Comparison of ENCODE assay signal across 16 cellular contexts in the genomic region with DNA sequence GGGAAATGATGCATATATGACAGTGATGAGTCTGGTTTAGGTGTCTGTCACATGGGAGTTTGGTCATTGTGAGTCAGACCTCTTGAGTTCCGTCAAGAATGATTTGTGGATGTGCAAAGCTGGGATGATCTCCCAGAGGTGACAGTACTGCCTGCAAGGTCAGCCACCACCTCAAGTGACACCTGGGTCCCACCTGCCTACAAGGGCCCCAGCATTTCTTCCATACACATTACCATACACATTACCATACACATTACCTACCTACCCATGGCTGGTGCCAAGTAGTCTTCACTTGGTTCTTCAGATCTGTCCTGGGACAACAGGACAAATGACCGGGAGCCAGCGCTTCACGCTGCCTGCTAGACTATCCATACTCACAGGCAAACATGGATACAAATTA.
DNase-seq lines count a peak whose midpoint lies in the region; ATAC-seq, FAIRE-seq and TF ChIP-seq lines count a peak whose summit lies in the region.
"Had no signal": no experiment of that assay in that cellular context is flagged by ENCODE, and none has a peak within 500 bp of the region (broad histone marks: within the 10 kb centered on the region; RNA-seq: fewer than 3 reads in every experiment).

No MANE protein-coding gene starts in this region.

- H3K4me2 ChIP-seq in PC-3 (ENCODE audit: low read length) (no peak overlapping the region), mesenchymal stem cell (ENCODE audit: low read length, poor library complexity, severe bottlenecking) (no peak overlapping the region)

- H3K9me3 ChIP-seq in PC-3 (ENCODE audit: low read length) (no peaks in the 10 kb centered on the region), mesenchymal stem cell (ENCODE audit: control insufficient read depth, low read length) (no peaks in the 10 kb centered on the region)

- peaks cover 52% of the 10 kb centered on the region for H3K4me1 ChIP-seq in ACC112 (ENCODE audit: control insufficient read depth, insufficient read depth, low read length, unreplicated experiment)
- H3K4me1 ChIP-seq in PC-3 (ENCODE audit: insufficient read depth, low read length), result peaks cover 24% of the 10 kb centered on the region; the same call in 1 of the 2 replicates
- peaks cover 8% of the 10 kb centered on the region for H3K4me1 ChIP-seq in mesenchymal stem cell (ENCODE audit: control insufficient read depth, insufficient read depth, low read depth, low read length)

- DNase-seq in PC-3, result peak; percentile 14
- DNase-seq in bronchial epithelial cell (ENCODE audit: low read depth), result no peak
- DNase-seq in mesenchymal stem cell, result peak; percentile 36
- DNase-seq in NCI-H69 (lab: John Stamatoyannopoulos, UW), result no peak
- DNase-seq in NCI-H2196 (lab: John Stamatoyannopoulos, UW; ENCODE audit: unreplicated experiment), result no peak
- no peak for DNase-seq in activated effector memory CD4-positive, alpha-beta T cell treated with anti-CD3 and anti-CD28 coated beads, Interleukin-2, amount 50 U/mL, for 16 hours
- DNase-seq: 8988T; CD8-positive, alpha-beta T cell; COR-L47; DMS153; GM23248; H7 had no signal

- 78% methylated on average over 4 of the region's 4 CpGs for WGBS in mesenchymal stem cell

- no TSS peak for BruUV-seq in PC-3 (replicated peaks; lab: Mats Ljungman, UMichigan)

- H2AFZ ChIP-seq in ACC112 (ENCODE audit: low read length, unreplicated experiment) (no peak overlapping the region), PC-3 (ENCODE audit: low read length) (no peak overlapping the region), mesenchymal stem cell (ENCODE audit: low read depth, low read length) (no peak overlapping the region)
- H2AFZ ChIP-seq: GM23248 had no signal

- no peak overlapping the region for H2BK5ac ChIP-seq in mesenchymal stem cell (ENCODE audit: low read depth, low read length, poor library complexity, severe bottlenecking)

- peak; percentile 64 for FAIRE-seq in bronchial epithelial cell (lab: Jason Lieb, UNC)
- FAIRE-seq: D721Med, GM18507 had no signal

- no peak overlapping the region for H2BK120ac ChIP-seq in mesenchymal stem cell (ENCODE audit: low read depth, low read length)

- peak overlapping the region; percentile 26 to 82 for H3K18ac ChIP-seq in mesenchymal stem cell (ENCODE audit: low read depth in 1 of 2, low read length in 2 of 2)

- no peak overlapping the region for H2AK5ac ChIP-seq in mesenchymal stem cell (ENCODE audit: low read length, severe bottlenecking)

- POLR2A ChIA-PET in PC-3 (lab: Charles Lee; ENCODE audit: unreplicated experiment), result no interaction called here

- no peak overlapping the region for H4K91ac ChIP-seq in mesenchymal stem cell (ENCODE audit: low read length)

- no peaks in the 10 kb centered on the region for H3K36me3 ChIP-seq in ACC112 (ENCODE audit: insufficient read depth, low read length)
- H3K36me3 ChIP-seq in PC-3 (ENCODE audit: low read depth, low read length), result no peaks in the 10 kb centered on the region
- no peaks in the 10 kb centered on the region for H3K36me3 ChIP-seq in bronchial epithelial cell (ENCODE audit: control insufficient read depth, insufficient read depth, low read length)
- peaks cover 8 to 29% of the 10 kb centered on the region in 2 experiments for H3K36me3 ChIP-seq in mesenchymal stem cell (ENCODE audit: control insufficient read depth in 1 of 2, insufficient read depth in 2 of 2, low read depth in 1 of 2, low read length in 2 of 2)

- H3K14ac ChIP-seq in mesenchymal stem cell (ENCODE audit: low read length in 2 of 2), result no peak overlapping the region

- no peaks in the 10 kb centered on the region for H3K9me2 ChIP-seq in PC-3 (replicated peaks; ENCODE audit: low read length)

- CTCF ChIA-PET in PC-3 (lab: Charles Lee), result no interaction called here

- peak overlapping the region in 1 of 2 experiments; percentile 76 for H2BK12ac ChIP-seq in mesenchymal stem cell (ENCODE audit: low read length in 2 of 2)

- ATAC-seq in PC-3, result no peak
- ATAC-seq in HG03354 (IDR thresholded peaks at IDR 0.05; ENCODE audit: poor library complexity, severe bottlenecking, unreplicated experiment), result no peak
- ATAC-seq: CD8-positive, alpha-beta T cell had no signal

- TF ChIP-seq CTCF in PC-3 (conservative IDR thresholded peaks at IDR 0.05; ENCODE audit: low read depth, low read length), result no peak
- no peak for TF ChIP-seq CTCF in bronchial epithelial cell (IDR thresholded peaks at IDR 0.05; ENCODE audit: insufficient read depth, low read length, severe bottlenecking)

- H4K8ac ChIP-seq in mesenchymal stem cell (ENCODE audit: low read length), result no peak overlapping the region

- H3K9ac ChIP-seq in PC-3 (ENCODE audit: low read length) (no peak overlapping the region), mesenchymal stem cell (ENCODE audit: low read length) (no peak overlapping the region)
- H3K9ac ChIP-seq: GM23248 had no signal

- H3F3A ChIP-seq in PC-3 (ENCODE audit: low read length, unreplicated experiment), result no peaks in the 10 kb centered on the region

- no peaks in the 10 kb centered on the region for H3K27me3 ChIP-seq in ACC112 (ENCODE audit: insufficient read depth, low read length)
- H3K27me3 ChIP-seq in PC-3 (ENCODE audit: low read length), result no peaks in the 10 kb centered on the region
- H3K27me3 ChIP-seq in bronchial epithelial cell (ENCODE audit: control insufficient read depth, insufficient read depth, low read length), result no peaks in the 10 kb centered on the region
- no peaks in the 10 kb centered on the region for H3K27me3 ChIP-seq in mesenchymal stem cell (ENCODE audit: control insufficient read depth in 1 of 2, insufficient read depth in 1 of 2, low read length in 2 of 2)

- no peak overlapping the region for H3K23ac ChIP-seq in mesenchymal stem cell (ENCODE audit: low read length in 2 of 2)

- H3K4me3 ChIP-seq in ACC112 (ENCODE audit: low read depth, low read length) (no peak overlapping the region), PC-3 (ENCODE audit: low read length) (no peak overlapping the region), bronchial epithelial cell (ENCODE audit: low read depth, low read length) (no peak overlapping the region), mesenchymal stem cell (ENCODE audit: insufficient read depth in 1 of 2, low read depth in 1 of 2, low read length in 2 of 2) (no peak overlapping the region)
- H3K4me3 ChIP-seq: GM23248 had no signal

- H3K27ac ChIP-seq in ACC112 (ENCODE audit: low read depth, low read length) (peak overlapping the region; percentile 22), PC-3 (ENCODE audit: low read length) (no peak overlapping the region), mesenchymal stem cell (ENCODE audit: low read length, poor library complexity, severe bottlenecking) (no peak overlapping the region)
- H3K27ac ChIP-seq: GM23248 had no signal

- H3K79me2 ChIP-seq in ACC112 (ENCODE audit: control insufficient read depth, insufficient read depth, low read length, unreplicated experiment) (peaks cover 10% of the 10 kb centered on the region), PC-3 (ENCODE audit: low read length) (no peaks in the 10 kb centered on the region)

- no peaks in the 10 kb centered on the region for H4K20me1 ChIP-seq in PC-3 (ENCODE audit: low read length)

- H3K79me1 ChIP-seq in mesenchymal stem cell (replicated peaks; ENCODE audit: low read length, poor library complexity, severe bottlenecking), result peaks cover 33% of the 10 kb centered on the region

- peak overlapping the region; percentile 11 to 35 for H3K4ac ChIP-seq in mesenchymal stem cell (ENCODE audit: low read depth in 1 of 2, low read length in 2 of 2)

- intact Hi-C loops in PC-3 (cut with micrococcal nuclease), result no loop called here

- no peak overlapping the region for H2BK15ac ChIP-seq in mesenchymal stem cell (ENCODE audit: low read depth, poor library complexity, severe bottlenecking)

Comparison
In these comparisons a context has a peak if more than half of its experiments do, and no peak if none do; other contexts are left out.
1. DNase-seq: peak in PC-3 (single experiment) and mesenchymal stem cell (single experiment); none in bronchial epithelial cell (single experiment), NCI-H69 (single experiment), NCI-H2196 (single experiment) and activated effector memory CD4-positive, alpha-beta T cell treated with anti-CD3 and anti-CD28 coated beads, Interleukin-2, amount 50 U/mL, for 16 hours (single experiment).